Comparison of ENCODE assay signal across 16 cellular contexts in the genomic region with DNA sequence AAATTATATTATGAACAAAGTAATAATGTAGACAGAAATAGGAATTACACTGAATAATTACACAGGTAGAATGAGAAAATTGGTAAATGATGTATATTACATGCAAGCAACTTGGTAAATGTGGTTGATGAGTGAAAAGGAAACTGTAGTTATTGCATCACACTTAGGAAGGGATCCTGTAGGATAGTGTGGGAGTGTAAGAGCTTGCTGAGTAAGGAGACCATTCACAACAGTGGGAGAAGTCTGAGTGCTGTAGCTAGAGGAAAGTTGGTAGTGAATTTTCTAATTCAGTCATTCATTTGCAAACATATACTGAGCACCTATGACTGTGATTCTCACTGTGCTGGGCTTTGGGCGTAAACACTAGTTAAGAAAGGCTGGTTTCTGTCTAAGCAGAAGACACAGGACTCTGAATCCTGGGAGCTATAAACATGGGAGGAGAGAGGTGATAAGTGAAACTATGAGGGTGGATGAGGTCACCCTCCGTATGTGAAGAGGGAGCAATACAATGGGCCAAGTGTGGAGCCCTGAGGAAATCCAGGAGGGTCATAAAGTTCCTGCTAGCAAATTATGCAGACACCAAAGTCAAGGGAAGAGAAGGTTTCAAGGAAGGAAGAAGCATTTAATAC. TPM values are rescaled to one million over a fixed set of nuclear protein-coding genes. Genes with fewer than 3 reads are reported as not detected.
DNase-seq lines count a peak whose midpoint lies in the region; ATAC-seq, FAIRE-seq and TF ChIP-seq lines count a peak whose summit lies in the region.
"Had no signal": no experiment of that assay in that cellular context is flagged by ENCODE, and none has a peak within 500 bp of the region (broad histone marks: within the 10 kb centered on the region; RNA-seq: fewer than 3 reads in every experiment).

No MANE protein-coding gene starts in this region.

- TF ChIP-seq POLR2A in IMR-90 (IDR thresholded peaks at IDR 0.05; ENCODE audit: low read depth, low read length), result no peak

- H3K79me1 ChIP-seq in IMR-90 (ENCODE audit: low read depth in 1 of 2, low read length in 2 of 2) (no peaks in the 10 kb centered on the region), mesenchymal stem cell (replicated peaks; ENCODE audit: low read length, poor library complexity, severe bottlenecking) (no peaks in the 10 kb centered on the region)

- POLR2A ChIA-PET in IMR-90 (lab: Charles Lee; ENCODE audit: unreplicated experiment), result no interaction called here

- no peak overlapping the region for H2BK5ac ChIP-seq in IMR-90 (ENCODE audit: low read depth, low read length, poor library complexity, severe bottlenecking)
- no peak overlapping the region for H2BK5ac ChIP-seq in mesenchymal stem cell (ENCODE audit: low read depth, low read length, poor library complexity, severe bottlenecking)

- ATAC-seq in IMR-90 (ENCODE audit: low read depth) (no peak), HG02885 (IDR thresholded peaks at IDR 0.05; ENCODE audit: poor library complexity, unreplicated experiment) (no peak)
- ATAC-seq: body of pancreas had no signal

- H3K36me3 ChIP-seq in IMR-90 (ENCODE audit: control insufficient read depth, insufficient read depth, low read length) (no peaks in the 10 kb centered on the region), bronchial epithelial cell (ENCODE audit: control insufficient read depth, insufficient read depth, low read length) (no peaks in the 10 kb centered on the region), mesenchymal stem cell (ENCODE audit: control insufficient read depth in 1 of 2, insufficient read depth in 2 of 2, low read depth in 1 of 2, low read length in 2 of 2) (no peaks in the 10 kb centered on the region)
- H3K36me3 ChIP-seq: BLaER1, WERI-Rb-1 had no signal

- no TSS peak for BruUV-seq in IMR-90 (replicated peaks; lab: Mats Ljungman, UMichigan)

- TF ChIP-seq RAD21 in IMR-90 (IDR thresholded peaks at IDR 0.05; ENCODE audit: low read length), result no peak

- H4K5ac ChIP-seq in IMR-90 (ENCODE audit: low read depth, low read length), result no peak overlapping the region

- H3K9me3 ChIP-seq in IMR-90 (ENCODE audit: control insufficient read depth, insufficient read depth, low read length) (no peaks in the 10 kb centered on the region), mesenchymal stem cell (ENCODE audit: control insufficient read depth, low read length) (no peaks in the 10 kb centered on the region)
- H3K9me3 ChIP-seq: BLaER1, body of pancreas had no signal

- H2BK12ac ChIP-seq in mesenchymal stem cell (ENCODE audit: low read length in 2 of 2), result no peak overlapping the region

- no peak overlapping the region for H4K91ac ChIP-seq in IMR-90 (ENCODE audit: insufficient read depth, low read depth, low read length)
- H4K91ac ChIP-seq in mesenchymal stem cell (ENCODE audit: low read length), result no peak overlapping the region

- CTCF ChIA-PET in IMR-90 (lab: Yijun Ruan, JAX), result no interaction called here

- H2AFZ ChIP-seq in IMR-90 (replicated peaks; ENCODE audit: low read length, poor library complexity), result no peak overlapping the region
- H2AFZ ChIP-seq in mesenchymal stem cell (ENCODE audit: low read depth, low read length), result no peak overlapping the region

- H2BK15ac ChIP-seq in IMR-90 (ENCODE audit: low read depth, low read length) (no peak overlapping the region), mesenchymal stem cell (ENCODE audit: low read depth, poor library complexity, severe bottlenecking) (no peak overlapping the region)

- intact Hi-C loops in IMR-90 (cut with micrococcal nuclease), result no loop called here

- H3K4me2 ChIP-seq in IMR-90 (ENCODE audit: low read depth, low read length) (no peak overlapping the region), mesenchymal stem cell (ENCODE audit: low read length, poor library complexity, severe bottlenecking) (no peak overlapping the region)
- H3K4me2 ChIP-seq: BLaER1 had no signal

- H3K14ac ChIP-seq in IMR-90 (replicated peaks; ENCODE audit: low read depth, low read length) (no peak overlapping the region), mesenchymal stem cell (ENCODE audit: low read length in 2 of 2) (no peak overlapping the region)

- dilution Hi-C loops in IMR-90 (cut with HindIII; ENCODE audit: low sequenced_read_pairs, unreplicated experiment), result no loop called here

- DNase-seq in ELF-1 (ENCODE audit: low read depth, low spot score), result peak; percentile 60
- no peak for DNase-seq in IMR-90
- peak; percentile 88 for DNase-seq in bronchial epithelial cell (ENCODE audit: low read depth)
- peak; percentile 51 for DNase-seq in mesenchymal stem cell
- no peak for DNase-seq in NCI-H748 (lab: John Stamatoyannopoulos, UW; ENCODE audit: unreplicated experiment)
- no peak for DNase-seq in ecto neural progenitor cell (ENCODE audit: low spot score)
- no peak for DNase-seq in ureter (ENCODE audit: low spot score)
- DNase-seq: body of pancreas, DMS79, dorsolateral prefrontal cortex, NCI-H2081 treated with DMSO at 0.1 percent for 48 hours, SW 1271, WERI-Rb-1 had no signal

- H2BK20ac ChIP-seq in IMR-90 (ENCODE audit: low read depth, low read length), result no peak overlapping the region

- in situ Hi-C loops in IMR-90 (cut with MboI; ENCODE audit: low sequenced_read_pairs), result no loop called here

- WGBS in IMR-90 (ENCODE audit: extremely low coverage in 2 of 2, insufficient read length in 1 of 2), 2 experiments, result 55% methylated on average over 2 of the region's 2 CpGs; no CpG with 5 or more reads in 1 of the 2 experiments
- WGBS in mesenchymal stem cell, result 29% methylated on average over 2 of the region's 2 CpGs

- peaks cover 4% of the 10 kb centered on the region for H3K27me3 ChIP-seq in IMR-90 (ENCODE audit: control insufficient read depth, insufficient read depth, low read length)
- no peaks in the 10 kb centered on the region for H3K27me3 ChIP-seq in bronchial epithelial cell (ENCODE audit: control insufficient read depth, insufficient read depth, low read length)
- no peaks in the 10 kb centered on the region for H3K27me3 ChIP-seq in mesenchymal stem cell (ENCODE audit: control insufficient read depth in 1 of 2, insufficient read depth in 1 of 2, low read length in 2 of 2)
- H3K27me3 ChIP-seq: BLaER1, body of pancreas, dorsolateral prefrontal cortex had no signal

- H2AK5ac ChIP-seq in IMR-90 (ENCODE audit: low read depth, low read length), result no peak overlapping the region
- H2AK5ac ChIP-seq in mesenchymal stem cell (ENCODE audit: low read length, severe bottlenecking), result no peak overlapping the region

- H3K27ac ChIP-seq in IMR-90 (ENCODE audit: insufficient read depth, low read length) (no peak overlapping the region), mesenchymal stem cell (ENCODE audit: low read length, poor library complexity, severe bottlenecking) (no peak overlapping the region)
- H3K27ac ChIP-seq: BLaER1, body of pancreas, dorsolateral prefrontal cortex, WERI-Rb-1 had no signal

- no peaks in the 10 kb centered on the region for H3K9me1 ChIP-seq in IMR-90 (ENCODE audit: insufficient read depth, low read length)

- H2BK120ac ChIP-seq in IMR-90 (ENCODE audit: low read depth, low read length) (no peak overlapping the region), mesenchymal stem cell (ENCODE audit: low read depth, low read length) (no peak overlapping the region)

- no peak for FAIRE-seq in bronchial epithelial cell (lab: Jason Lieb, UNC)

- H3K4ac ChIP-seq in IMR-90 (ENCODE audit: low read depth, low read length) (no peak overlapping the region), mesenchymal stem cell (ENCODE audit: low read depth in 1 of 2, low read length in 2 of 2) (no peak overlapping the region)

- H3K23ac ChIP-seq in IMR-90 (ENCODE audit: low read depth, low read length), result no peak overlapping the region
- no peak overlapping the region for H3K23ac ChIP-seq in mesenchymal stem cell (ENCODE audit: low read length in 2 of 2)

- H4K20me1 ChIP-seq in IMR-90 (ENCODE audit: insufficient read depth, low read length), result no peaks in the 10 kb centered on the region
- H4K20me1 ChIP-seq: BLaER1 had no signal

- H3K56ac ChIP-seq in IMR-90 (ENCODE audit: extremely low read depth, insufficient read depth, low read length), result no peak overlapping the region

- no peak overlapping the region for H3K18ac ChIP-seq in IMR-90 (ENCODE audit: low read depth, low read length)
- no peak overlapping the region for H3K18ac ChIP-seq in mesenchymal stem cell (ENCODE audit: low read depth in 1 of 2, low read length in 2 of 2)

- H3K4me1 ChIP-seq in IMR-90 (ENCODE audit: control insufficient read depth, insufficient read depth, low read length), result no peaks in the 10 kb centered on the region
- no peaks in the 10 kb centered on the region for H3K4me1 ChIP-seq in mesenchymal stem cell (ENCODE audit: control insufficient read depth, insufficient read depth, low read depth, low read length)
- H3K4me1 ChIP-seq: BLaER1, body of pancreas had no signal

- H2AK9ac ChIP-seq in IMR-90 (replicated peaks; ENCODE audit: low read depth, low read length, poor library complexity), result no peak overlapping the region

- TF ChIP-seq CTCF in IMR-90 (conservative IDR thresholded peaks at IDR 0.05; ENCODE audit: low read depth, low read length), result no peak
- no peak for TF ChIP-seq CTCF in bronchial epithelial cell (IDR thresholded peaks at IDR 0.05; ENCODE audit: insufficient read depth, low read length, severe bottlenecking)

- no peak overlapping the region for H3K9ac ChIP-seq in IMR-90 (ENCODE audit: low read depth, low read length)
- no peak overlapping the region for H3K9ac ChIP-seq in mesenchymal stem cell (ENCODE audit: low read length)
- H3K9ac ChIP-seq: BLaER1 had no signal

- no peak overlapping the region for H4K8ac ChIP-seq in IMR-90 (ENCODE audit: low read depth in 2 of 2, low read length in 2 of 2)
- no peak overlapping the region for H4K8ac ChIP-seq in mesenchymal stem cell (ENCODE audit: low read length)

- H3K4me3 ChIP-seq in IMR-90 (ENCODE audit: insufficient read depth, low read depth, low read length) (no peak overlapping the region), bronchial epithelial cell (ENCODE audit: low read depth, low read length) (no peak overlapping the region), mesenchymal stem cell (ENCODE audit: insufficient read depth in 1 of 2, low read depth in 1 of 2, low read length in 2 of 2) (no peak overlapping the region)
- H3K4me3 ChIP-seq: BLaER1, body of pancreas, dorsolateral prefrontal cortex had no signal

RNA-seq across cellular contexts. Expression of a gene that starts 14.2 kb away (rescaled TPM):
- total RNA-seq in IMR-90 (2012; rRNA removed), result 3.6 and 4.4 TPM in 2 replicates
- 11.8 and 13.5 TPM in 2 replicates for polyA plus RNA-seq in IMR-90 (2012; rRNA removed)
- 5.8 and 8.0 TPM in 2 replicates for polyA plus RNA-seq in IMR-90 (2012; cell fraction: cytosol; rRNA removed)
- polyA plus RNA-seq in IMR-90 (2012; cell fraction: nucleus; rRNA removed; ENCODE audit: low replicate concordance), result 1.5 and 4.2 TPM in 2 replicates
- total RNA-seq in bronchial epithelial cell, result 24.0 and 48.3 TPM in 2 replicates
- polyA plus RNA-seq in mesenchymal stem cell (2013, experiment 1 of 2), result 60.8 TPM
- polyA plus RNA-seq in mesenchymal stem cell (2013, experiment 2 of 2), result 63.6 TPM
- total RNA-seq in ureter, result 70.4 TPM
- total RNA-seq: activated CD8-positive, alpha-beta memory T cell treated with anti-CD3 and anti-CD28 coated beads for 36 hours had no signal

RNA-seq across cellular contexts. Expression of a gene that starts 37.1 kb away (rescaled TPM):
- 40.1 and 118 TPM in 2 replicates for total RNA-seq in IMR-90 (2012; rRNA removed)
- 29.5 and 42.1 TPM in 2 replicates for polyA plus RNA-seq in IMR-90 (2012; rRNA removed)
- polyA plus RNA-seq in IMR-90 (2012; cell fraction: cytosol; rRNA removed), result 8.6 and 10.1 TPM in 2 replicates
- polyA plus RNA-seq in IMR-90 (2012; cell fraction: nucleus; rRNA removed; ENCODE audit: low replicate concordance), result 3.8 and 13.4 TPM in 2 replicates
- total RNA-seq in bronchial epithelial cell, result 187 and 206 TPM in 2 replicates
- 313 TPM for polyA plus RNA-seq in mesenchymal stem cell (2013, experiment 1 of 2)
- 343 TPM for polyA plus RNA-seq in mesenchymal stem cell (2013, experiment 2 of 2)
- 98.6 TPM for total RNA-seq in ureter

Comparison
In these comparisons a context has a peak if more than half of its experiments do, and no peak if none do; other contexts are left out.
1. DNase-seq: peak in ELF-1 (single experiment), bronchial epithelial cell (single experiment) and mesenchymal stem cell (single experiment); none in IMR-90 (single experiment), NCI-H748 (single experiment), ecto neural progenitor cell (single experiment) and ureter (single experiment).